ENCODE assay signal across 3 cellular contexts in genomic region chr12:122124370-122124769, GRCh38.
TF ChIP-seq lines count a peak whose summit lies in the region.

No MANE protein-coding gene starts in this region.

TF ChIP-seq in liver, 16 proteins besides CTCF, POLR2A, EP300 and RAD21:
- TF ChIP-seq ZBTB33 (IDR thresholded peaks at IDR 0.05) (no peak), MAX (IDR thresholded peaks at IDR 0.05) (peak; percentile 50), NR2F2 (IDR thresholded peaks at IDR 0.05) (peak; percentile 45), FOXA2 (IDR thresholded peaks at IDR 0.05) (no peak), HNF4G (IDR thresholded peaks at IDR 0.05) (no peak), SP1 (IDR thresholded peaks at IDR 0.05) (peak; percentile 80), TAF1 (conservative IDR thresholded peaks at IDR 0.05) (no peak), REST (IDR thresholded peaks at IDR 0.05) (peak; percentile 47), HNF4A (conservative IDR thresholded peaks at IDR 0.05) (peak; percentile 76 to 84), EGR1 (IDR thresholded peaks at IDR 0.05; ENCODE audit: low read depth in 2 of 2) (peak; percentile 59 to 94), FOXA1 (IDR thresholded peaks at IDR 0.05) (no peak), ATF3 (IDR thresholded peaks at IDR 0.05) (peak; percentile 79), YY1 (IDR thresholded peaks at IDR 0.05) (peak; percentile 52), GABPA (IDR thresholded peaks at IDR 0.05 in 1 of 2, conservative IDR thresholded peaks at IDR 0.05 in 1 of 2) (peak in 1 of 2 donors; percentile 35), RXRA (IDR thresholded peaks at IDR 0.05) (peak; percentile 86 to 92), JUND (IDR thresholded peaks at IDR 0.05) (peak; percentile 94 to 99)

TF ChIP-seq in HepG2, 621 proteins besides CTCF, POLR2A, EP300 and RAD21:
- TF ChIP-seq MAF1 (CRISPR knock-in tag; IDR thresholded peaks at IDR 0.05; ENCODE audit: borderline replicate concordance): no peak
- TF ChIP-seq TAF1 (CRISPR knock-in tag; IDR thresholded peaks at IDR 0.05): no peak

TF ChIP-seq in WTC11, 78 proteins besides CTCF, POLR2A, EP300 and RAD21:
- no peak for TF ChIP-seq SOX15 (CRISPR knock-in tag; IDR thresholded peaks at IDR 0.05)
- no peak for TF ChIP-seq ZNF512 (CRISPR knock-in tag; IDR thresholded peaks at IDR 0.05; ENCODE audit: borderline replicate concordance)
- TF ChIP-seq STAT6 (CRISPR knock-in tag; conservative IDR thresholded peaks at IDR 0.05; ENCODE audit: low read depth): no peak
- TF ChIP-seq ESRRA (CRISPR knock-in tag; IDR thresholded peaks at IDR 0.05; ENCODE audit: borderline replicate concordance): no peak
- TF ChIP-seq JAZF1 (CRISPR knock-in tag; IDR thresholded peaks at IDR 0.05): no peak
- no peak for TF ChIP-seq E2F5 (CRISPR knock-in tag; IDR thresholded peaks at IDR 0.05)
- no peak for TF ChIP-seq IRF1 (CRISPR knock-in tag; IDR thresholded peaks at IDR 0.05)
TF ChIP-seq in WTC11: peak in this region for 0.
